Comparison of ENCODE assay signal across 34 cellular contexts in the genomic region with DNA sequence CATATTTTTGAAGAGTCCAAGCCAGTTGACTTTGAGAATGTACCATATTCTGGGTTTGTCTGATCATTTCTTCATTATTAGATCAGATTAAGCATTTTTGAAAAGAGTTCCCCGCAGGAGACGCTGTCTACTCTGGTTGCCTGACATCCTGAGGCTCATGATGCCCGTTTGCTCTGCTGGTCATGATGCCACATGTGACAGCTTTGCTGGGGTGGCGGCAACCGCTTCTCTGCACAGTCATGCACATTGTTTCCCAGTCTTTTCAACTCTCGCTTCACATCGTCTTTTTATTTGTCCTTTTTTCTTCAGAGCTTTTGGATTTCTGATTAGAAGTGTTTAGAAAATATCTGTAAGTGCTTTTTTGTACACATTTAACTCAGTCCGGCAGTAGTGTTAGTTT.
"Had no signal": no experiment of that assay in that cellular context is flagged by ENCODE, and none has a peak within 500 bp of the region (broad histone marks: within the 10 kb centered on the region; RNA-seq: fewer than 3 reads in every experiment).

No MANE protein-coding gene starts in this region.

- DNase-seq: Karpas-422, Kasumi-1, KG1, MG63, MM.1S, MV-4-11, NCI-H1048, NCI-H1092, NCI-H1092 treated with DMSO at 0.1 percent for 48 hours, NCI-H1105, NCI-H1105 treated with DMSO at 0.1 percent for 48 hours, NCI-H1417, NCI-H1417 treated with DMSO at 0.1 percent for 48 hours, NCI-H1436, NCI-H1436 treated with DMSO at 0.1 percent for 48 hours, NCI-H146, NCI-H1694, NCI-H1694 treated with DMSO at 0.1 percent for 48 hours, NCI-H187, NCI-H187 treated with DMSO at 0.1 percent for 48 hours, NCI-H1930, NCI-H2029, NCI-H2029 treated with DMSO at 0.1 percent for 48 hours, NCI-H2081, NCI-H2081 treated with DMSO at 0.1 percent for 48 hours, NCI-H2107, NCI-H2171, NCI-H2171 treated with DMSO at 0.1 percent for 48 hours, NCI-H2227 treated with DMSO at 0.1 percent for 48 hours, NCI-H226, NCI-H345, NCI-H446, NCI-H446 treated with DMSO at 0.1 percent for 48 hours, NCI-H510A had no signal
